Comparison of ENCODE assay signal across 8 cellular contexts in the genomic region with DNA sequence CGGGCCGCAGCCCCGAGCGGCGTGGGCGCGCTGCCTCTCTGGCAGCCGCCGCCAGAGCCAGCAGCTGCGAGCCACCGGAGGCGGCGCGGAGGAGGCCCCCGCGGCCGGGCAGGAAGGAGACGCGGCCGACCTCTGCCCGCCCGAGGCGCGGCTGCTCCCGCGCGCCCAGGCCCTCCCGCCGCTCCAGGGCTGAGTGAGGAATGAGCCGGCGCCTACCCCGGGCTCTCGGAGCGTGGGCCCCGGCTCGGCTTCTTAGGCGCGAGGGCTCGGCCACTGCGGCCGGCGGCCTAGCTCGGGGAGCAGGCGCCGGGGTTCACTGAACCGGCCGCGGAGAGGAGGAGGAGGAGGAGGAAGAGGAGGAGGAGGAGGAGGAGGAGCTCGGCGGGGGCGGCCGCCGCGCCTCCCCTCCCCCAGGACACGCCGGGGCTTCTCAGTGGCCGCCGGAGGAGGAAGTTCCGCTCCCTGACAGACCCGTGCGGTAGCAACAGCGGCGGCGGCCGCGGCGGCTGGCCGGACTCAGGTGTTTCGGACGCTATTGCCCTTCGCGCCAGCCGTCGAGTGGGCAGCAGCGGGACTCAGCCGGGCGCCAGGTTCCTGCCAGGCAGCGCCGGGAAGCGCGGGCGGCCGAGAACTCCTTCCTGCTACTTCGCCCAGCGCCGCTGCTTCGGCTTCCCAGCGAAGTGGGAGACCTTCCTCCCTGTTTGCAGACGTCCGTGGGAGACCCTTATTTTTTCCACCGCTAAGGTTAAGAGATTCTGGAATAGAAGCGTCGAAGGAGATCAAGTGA. TPM values are rescaled to one million over a fixed set of nuclear protein-coding genes. Genes with fewer than 3 reads are reported as not detected.
DNase-seq lines count a peak whose midpoint lies in the region; ATAC-seq, FAIRE-seq and TF ChIP-seq lines count a peak whose summit lies in the region.

Gene MAN1A2 (plus strand): TSS at position 468 of the 787 bp plus-strand sequence. CDS start 735 bp downstream, outside the sequence.

- peaks cover 13% of the 10 kb centered on the region; the same call in 1 of the 2 replicates for H4K20me1 ChIP-seq in DND-41 (ENCODE audit: insufficient read depth, low read length)
- peaks cover 21% of the 10 kb centered on the region; the same call in 1 of the 2 replicates for H4K20me1 ChIP-seq in IMR-90 (ENCODE audit: insufficient read depth, low read length)

- TF ChIP-seq POLR2A in IMR-90 (IDR thresholded peaks at IDR 0.05; ENCODE audit: low read depth, low read length), result no peak

- peak within 1 kb of the TSS; percentile 94 for H3K4me3 Mint-ChIP-seq in activated naive CD4-positive, alpha-beta T cell treated with anti-CD3 and anti-CD28 coated beads for 36 hours

- 1% methylated on average over 20 of the region's 93 CpGs; no CpG with 5 or more reads in 1 of the 2 experiments for WGBS in IMR-90 (ENCODE audit: extremely low coverage in 2 of 2, insufficient read length in 1 of 2), 2 experiments

- H3K27ac Mint-ChIP-seq in activated naive CD4-positive, alpha-beta T cell treated with anti-CD3 and anti-CD28 coated beads for 36 hours, result peak within 1 kb of the TSS; percentile 94

- H2BK5ac ChIP-seq in IMR-90 (ENCODE audit: low read depth, low read length, poor library complexity, severe bottlenecking), result peak within 1 kb of the TSS; percentile 95

- H2BK15ac ChIP-seq in IMR-90 (ENCODE audit: low read depth, low read length), result peak within 1 kb of the TSS; percentile 74; the same call in 2 of the 3 replicates

- H3K18ac ChIP-seq in IMR-90 (ENCODE audit: low read depth, low read length), result peak within 1 kb of the TSS; percentile 82

- H3K36me3 Mint-ChIP-seq in activated naive CD4-positive, alpha-beta T cell treated with anti-CD3 and anti-CD28 coated beads for 36 hours (ENCODE audit: low read depth), result no peaks in the 10 kb centered on the region

- H4K91ac ChIP-seq in IMR-90 (ENCODE audit: insufficient read depth, low read depth, low read length), result peak within 1 kb of the TSS; percentile 92

- H3K4me2 ChIP-seq in DND-41 (ENCODE audit: insufficient read depth, low read length) (peak within 1 kb of the TSS; percentile 97), IMR-90 (ENCODE audit: low read depth, low read length) (peak within 1 kb of the TSS; percentile 98)

- no peaks in the 10 kb centered on the region for H3K9me3 ChIP-seq in DND-41 (ENCODE audit: insufficient read depth, low read length, severe bottlenecking)
- no peaks in the 10 kb centered on the region for H3K9me3 ChIP-seq in IMR-90 (ENCODE audit: control insufficient read depth, insufficient read depth, low read length)
- 0 out of 2 replicates have a peak, but pooled peaks cover 4% of the 10 kb centered on the region for H3K9me3 ChIP-seq in SJSA1 (replicated peaks)
- no peaks in the 10 kb centered on the region for H3K9me3 ChIP-seq in neutrophil

- no TSS peak for BruUV-seq in IMR-90 (replicated peaks; lab: Mats Ljungman, UMichigan)

- H3K36me3 ChIP-seq in DND-41 (ENCODE audit: insufficient read depth, low read length) (no peaks in the 10 kb centered on the region), IMR-90 (ENCODE audit: control insufficient read depth, insufficient read depth, low read length) (no peaks in the 10 kb centered on the region), SJSA1 (peaks cover 13% of the 10 kb centered on the region), neutrophil (no peaks in the 10 kb centered on the region)

- no peak for TF ChIP-seq CTCF in DND-41 (IDR thresholded peaks at IDR 0.05; ENCODE audit: borderline replicate concordance, extremely low read depth, low read length, poor library complexity, severe bottlenecking)
- TF ChIP-seq CTCF in IMR-90 (conservative IDR thresholded peaks at IDR 0.05; ENCODE audit: low read depth, low read length), result no peak
- TF ChIP-seq CTCF in neutrophil (IDR thresholded peaks at IDR 0.05), result peak; percentile 20

- DNase-seq in DND-41 (peak; percentile 83), IMR-90 (peak; percentile 69), SJSA1 (ENCODE audit: low read depth in 1 of 2, low spot score in 2 of 2) (peak; percentile 81 to 95), frontal cortex (ENCODE audit: low spot score in 2 of 2) (peak; percentile 72 to 82), superior temporal gyrus (ENCODE audit: extremely low spot score) (peak; percentile 69)
- DNase-seq in activated naive CD4-positive, alpha-beta T cell treated with anti-CD3 and anti-CD28 coated beads for 36 hours, result peak; percentile 76

- peak within 1 kb of the TSS; percentile 95 for H3K56ac ChIP-seq in IMR-90 (ENCODE audit: extremely low read depth, insufficient read depth, low read length)

- dilution Hi-C loops in IMR-90 (cut with HindIII; ENCODE audit: low sequenced_read_pairs, unreplicated experiment), result no loop called here

- intact Hi-C loops in IMR-90 (cut with micrococcal nuclease), result loop anchor here (1.0 to 10.0 kb wide), 6 partner anchors 55 to 530 kb away; partner anchors contain the start of gene TENT5C
- intact Hi-C loops in activated naive CD4-positive, alpha-beta T cell treated with anti-CD3 and anti-CD28 coated beads for 36 hours (cut with micrococcal nuclease), result loop anchor here (1.0 to 10.0 kb wide), 11 partner anchors 168 to 1775 kb away; partner anchors contain the start of genes CD101, CD58, TTF2 and WARS2

- H3K14ac ChIP-seq in IMR-90 (replicated peaks; ENCODE audit: low read depth, low read length), result peak within 1 kb of the TSS; percentile 91

- peaks cover 55% of the 10 kb centered on the region for H3K4me1 ChIP-seq in DND-41 (ENCODE audit: insufficient read depth, low read length)
- H3K4me1 ChIP-seq in IMR-90 (ENCODE audit: control insufficient read depth, insufficient read depth, low read length), result peaks cover 6% of the 10 kb centered on the region
- peaks cover 14% of the 10 kb centered on the region for H3K4me1 ChIP-seq in SJSA1 (replicated peaks)
- peaks cover 28 to 37% of the 10 kb centered on the region in 2 experiments for H3K4me1 ChIP-seq in neutrophil (ENCODE audit: control insufficient read depth in 1 of 2, insufficient read depth in 1 of 2, low read depth in 1 of 2, low read length in 1 of 2)

- H3K4me1 Mint-ChIP-seq in activated naive CD4-positive, alpha-beta T cell treated with anti-CD3 and anti-CD28 coated beads for 36 hours (ENCODE audit: low read depth), result peaks cover 48% of the 10 kb centered on the region

- CTCF ChIA-PET in IMR-90 (lab: Yijun Ruan, JAX), result no interaction called here
- CTCF ChIA-PET in activated naive CD4-positive, alpha-beta T cell treated with anti-CD3 and anti-CD28 coated beads for 36 hours (lab: Charles Lee), result interaction anchor here (0.8 kb wide), 1 partner anchor 239 kb away, joined by 4 read pairs; no protein-coding TSS in a partner anchor

- H2BK20ac ChIP-seq in IMR-90 (ENCODE audit: low read depth, low read length), result peak within 1 kb of the TSS; percentile 57; the same call in 1 of the 2 replicates

- H2AFZ ChIP-seq in DND-41 (ENCODE audit: low read depth, low read length) (peak within 1 kb of the TSS; percentile 85), IMR-90 (replicated peaks; ENCODE audit: low read length, poor library complexity) (peak within 1 kb of the TSS; percentile 98)

- H3K4me3 ChIP-seq in DND-41 (ENCODE audit: low read depth in 1 of 2, low read length in 2 of 2) (peak within 1 kb of the TSS; percentile 35 to 79), IMR-90 (ENCODE audit: insufficient read depth, low read depth, low read length) (peak within 1 kb of the TSS; percentile 90), SJSA1 (peak within 1 kb of the TSS; percentile 98), neutrophil (ENCODE audit: low read depth in 1 of 2, low read length in 1 of 2) (peak within 1 kb of the TSS; percentile 85 to 90)

- no peak for FAIRE-seq in frontal cortex (lab: Jason Lieb, UNC)

- peak within 1 kb of the TSS; percentile 95 for H4K8ac ChIP-seq in IMR-90 (ENCODE audit: low read depth in 2 of 2, low read length in 2 of 2)

- H3K4ac ChIP-seq in IMR-90 (ENCODE audit: low read depth, low read length), result peak within 1 kb of the TSS; percentile 95

- peak within 1 kb of the TSS; percentile 98 for H3K23ac ChIP-seq in IMR-90 (ENCODE audit: low read depth, low read length)

- no peak for TF ChIP-seq RAD21 in IMR-90 (IDR thresholded peaks at IDR 0.05; ENCODE audit: low read length)

- no peaks in the 10 kb centered on the region for H3K27me3 ChIP-seq in DND-41 (ENCODE audit: insufficient read depth, low read length, poor library complexity)
- no peaks in the 10 kb centered on the region for H3K27me3 ChIP-seq in IMR-90 (ENCODE audit: control insufficient read depth, insufficient read depth, low read length)
- no peaks in the 10 kb centered on the region for H3K27me3 ChIP-seq in SJSA1 (replicated peaks)
- no peaks in the 10 kb centered on the region for H3K27me3 ChIP-seq in neutrophil

- no peaks in the 10 kb centered on the region for H3K27me3 Mint-ChIP-seq in activated naive CD4-positive, alpha-beta T cell treated with anti-CD3 and anti-CD28 coated beads for 36 hours (ENCODE audit: low read depth)

- peak within 1 kb of the TSS; percentile 87 for H2BK120ac ChIP-seq in IMR-90 (ENCODE audit: low read depth, low read length)

- peak within 1 kb of the TSS; percentile 86 for H3K9ac ChIP-seq in DND-41 (ENCODE audit: low read depth, low read length)
- peak within 1 kb of the TSS; percentile 98 for H3K9ac ChIP-seq in IMR-90 (ENCODE audit: low read depth, low read length)

- H2AK5ac ChIP-seq in IMR-90 (ENCODE audit: low read depth, low read length), result peak within 1 kb of the TSS; percentile 71

- peaks cover 0 to 36% of the 10 kb centered on the region in 2 experiments; a peak in 2 of 4 replicates for H3K79me1 ChIP-seq in IMR-90 (ENCODE audit: low read depth in 1 of 2, low read length in 2 of 2)

- H3K9me1 ChIP-seq in IMR-90 (ENCODE audit: insufficient read depth, low read length), result peaks cover 3% of the 10 kb centered on the region; the same call in 1 of the 2 replicates

- in situ Hi-C loops in IMR-90 (cut with MboI; ENCODE audit: low sequenced_read_pairs), result loop anchor here (25.0 kb wide), 1 partner anchor 395 kb away; no protein-coding TSS in a partner anchor

- peak within 1 kb of the TSS; percentile 79 for H4K5ac ChIP-seq in IMR-90 (ENCODE audit: low read depth, low read length)

- H2AK9ac ChIP-seq in IMR-90 (replicated peaks; ENCODE audit: low read depth, low read length, poor library complexity), result peak within 1 kb of the TSS; percentile 92

- H3K27ac ChIP-seq in DND-41 (ENCODE audit: low read length), result peak within 1 kb of the TSS; percentile 87
- peak within 1 kb of the TSS; percentile 97 for H3K27ac ChIP-seq in IMR-90 (ENCODE audit: insufficient read depth, low read length)
- H3K27ac ChIP-seq in SJSA1, result peak within 1 kb of the TSS; percentile 85
- peak within 1 kb of the TSS; percentile 96 for H3K27ac ChIP-seq in neutrophil

- H3K9me3 Mint-ChIP-seq in activated naive CD4-positive, alpha-beta T cell treated with anti-CD3 and anti-CD28 coated beads for 36 hours, result no peaks in the 10 kb centered on the region

- POLR2A ChIA-PET in IMR-90 (lab: Charles Lee; ENCODE audit: unreplicated experiment), result interaction anchor here (0.5 to 0.6 kb wide), 3 partner anchors 8 to 143 kb away, joined by 3 to 8 read pairs (median 8); no protein-coding TSS in a partner anchor

- ATAC-seq in DND-41 (ENCODE audit: insufficient read depth, low read depth), result peak; percentile 75
- ATAC-seq in GM21526 (IDR thresholded peaks at IDR 0.05; ENCODE audit: low FRiP score, unreplicated experiment), result peak; percentile 58
- peak; percentile 83 for ATAC-seq in IMR-90 (ENCODE audit: low read depth)

- H3K79me2 ChIP-seq in DND-41 (ENCODE audit: insufficient read depth, low read length), result peaks cover 52% of the 10 kb centered on the region

RNA-seq across cellular contexts. Expression of gene MAN1A2, which starts in this region (rescaled TPM):
- 29.4 and 60.8 TPM in 2 replicates for total RNA-seq in IMR-90 (2012; rRNA removed)
- polyA plus RNA-seq in IMR-90 (2012; rRNA removed), result 12.0 and 12.4 TPM in 2 replicates
- polyA plus RNA-seq in IMR-90 (2012; cell fraction: cytosol; rRNA removed), result 2.2 and 7.9 TPM in 2 replicates
- 0.72 and 9.7 TPM in 2 replicates for polyA plus RNA-seq in IMR-90 (2012; cell fraction: nucleus; rRNA removed; ENCODE audit: low replicate concordance)
- total RNA-seq in SJSA1 (2014; rRNA removed; shearing (Covaris generic)), result 27.3 and 44.6 TPM in 2 replicates
- 10 to 100 TPM; 14.6 to 17.4 TPM for total RNA-seq in activated naive CD4-positive, alpha-beta T cell treated with anti-CD3 and anti-CD28 coated beads for 36 hours
- 129 TPM for total RNA-seq in frontal cortex

Comparison
In these comparisons a context has a peak if more than half of its experiments do, and no peak if none do; other contexts are left out.
1. Peak in every context shown above with its lines: DNase-seq, ATAC-seq, H3K4me3 ChIP-seq and H3K27ac ChIP-seq.